Comparison of ENCODE assay signal across 1 cellular context in the genomic region with DNA sequence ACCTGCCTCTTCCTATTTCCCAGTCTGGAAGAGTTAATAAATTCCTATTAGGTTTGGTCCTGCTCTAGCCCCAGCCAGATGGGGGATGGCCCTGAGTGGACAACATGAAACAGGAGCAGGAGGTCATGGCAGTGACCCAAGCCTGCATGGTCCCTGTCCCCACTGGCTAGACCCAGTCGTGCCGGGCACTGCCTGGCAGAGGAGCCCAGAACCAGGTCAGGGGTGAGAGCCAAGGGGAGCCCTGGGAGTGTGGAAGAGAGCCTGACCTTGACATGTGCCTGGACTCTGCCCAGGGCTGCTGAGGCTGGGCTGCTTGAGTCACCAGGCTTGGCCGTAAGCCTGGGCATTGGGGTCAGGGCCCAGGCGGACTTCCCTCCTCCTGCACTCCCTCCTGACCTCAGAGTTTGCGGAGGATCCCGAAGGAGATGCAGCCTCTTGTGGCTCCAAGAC.
TF ChIP-seq lines count a peak whose summit lies in the region.

No MANE protein-coding gene starts in this region.

TF ChIP-seq in liver, 16 proteins besides CTCF, POLR2A, EP300 and RAD21 (continued from another document):
- TF ChIP-seq JUND (IDR thresholded peaks at IDR 0.05) (peak; percentile 86 to 87), NR2F2 (IDR thresholded peaks at IDR 0.05) (peak; percentile 96), FOXA2 (IDR thresholded peaks at IDR 0.05) (no peak), YY1 (IDR thresholded peaks at IDR 0.05) (peak; percentile 42), RXRA (IDR thresholded peaks at IDR 0.05) (peak; percentile 99), TAF1 (conservative IDR thresholded peaks at IDR 0.05) (no peak), SP1 (IDR thresholded peaks at IDR 0.05) (peak; percentile 96)
- TF ChIP-seq, protein P1, sequence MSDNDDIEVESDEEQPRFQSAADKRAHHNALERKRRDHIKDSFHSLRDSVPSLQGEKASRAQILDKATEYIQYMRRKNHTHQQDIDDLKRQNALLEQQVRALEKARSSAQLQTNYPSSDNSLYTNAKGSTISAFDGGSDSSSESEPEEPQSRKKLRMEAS (IDR thresholded peaks at IDR 0.05), result peak; percentile 75
TF ChIP-seq in liver: peak in this region for 10.
